Comparison of ENCODE assay signal across 23 cellular contexts in the genomic region with DNA sequence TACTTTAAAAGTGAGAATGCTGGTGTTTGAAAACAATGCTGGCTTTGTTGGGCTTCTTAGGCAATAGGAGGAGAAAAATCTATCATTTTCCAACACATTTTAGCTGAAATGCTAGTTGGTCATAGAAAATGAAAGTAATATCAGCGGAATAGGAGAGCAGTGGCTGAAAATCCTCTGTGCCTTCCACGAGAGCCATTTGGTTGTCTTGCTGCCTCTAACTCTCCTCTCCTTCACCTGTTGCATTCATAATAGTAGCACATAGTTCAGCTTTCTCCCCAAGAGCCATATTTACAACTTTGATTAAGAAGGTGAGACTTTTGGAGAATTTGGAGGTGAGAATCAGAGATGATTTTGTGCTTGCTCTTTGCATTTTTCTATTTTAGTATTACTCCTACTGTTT.
"Had no signal": no experiment of that assay in that cellular context is flagged by ENCODE, and none has a peak within 500 bp of the region (broad histone marks: within the 10 kb centered on the region; RNA-seq: fewer than 3 reads in every experiment).

No MANE protein-coding gene starts in this region.

- DNase-seq: activated CD4-positive, alpha-beta T cell treated with anti-CD3 and anti-CD28 coated beads for 4 hours; activated CD4-positive, alpha-beta T cell treated with anti-CD3 and anti-CD28 coated beads, Interleukin-2, amount 50 U/mL, for 4 hours; activated CD8-positive, alpha-beta memory T cell treated with anti-CD3 and anti-CD28 coated beads for 24 hours; activated effector memory CD4-positive, alpha-beta T cell treated with anti-CD3 and anti-CD28 coated beads, Interleukin-2, amount 50 U/mL, for 16 hours; activated naive CD4-positive, alpha-beta T cell treated with anti-CD3 and anti-CD28 coated beads for 36 hours; activated naive CD8-positive, alpha-beta T cell treated with anti-CD3 and anti-CD28 coated beads for 36 hours; brain microvascular endothelial cell; caudate nucleus; endodermal cell; foreskin fibroblast; head of caudate nucleus; hippocampal formation; left cardiac atrium; naive thymus-derived CD8-positive, alpha-beta T cell; nucleus accumbens; psoas muscle; spleen; stimulated activated naive CD4-positive, alpha-beta T cell treated with Interleukin-2 at 50 U/mL for 16 hours; T-helper 9 cell had no signal

- H3K79me2 ChIP-seq: parathyroid adenoma had no signal

- H3K4me1 ChIP-seq: parathyroid adenoma, psoas muscle, spleen, tibial nerve had no signal

- H2AFZ ChIP-seq: parathyroid adenoma had no signal

- H3K4me3 ChIP-seq: psoas muscle, spleen had no signal

- ATAC-seq: esophagus mucosa; left cardiac atrium; naive thymus-derived CD8-positive, alpha-beta T cell; psoas muscle had no signal

- H3K27me3 ChIP-seq: brain microvascular endothelial cell, spleen had no signal

- H3K27ac ChIP-seq: brain microvascular endothelial cell, parathyroid adenoma, psoas muscle, spleen, VCaP had no signal

- H3K36me3 ChIP-seq: brain microvascular endothelial cell, spleen, tibial nerve had no signal

- H3K9ac ChIP-seq: parathyroid adenoma had no signal

- H3K9me3 ChIP-seq: psoas muscle, spleen, tibial nerve had no signal
